Comparison of ENCODE assay signal across 9 cellular contexts in genomic region chr16:74298104-74298503, GRCh38. TPM values are rescaled to one million over a fixed set of nuclear protein-coding genes. Genes with fewer than 3 reads are reported as not detected.
A peak's percentile ranks its signal among the peaks of the same experiment; 100 is the strongest.
DNase-seq lines count a peak whose midpoint lies in the region; ATAC-seq and TF ChIP-seq lines count a peak whose summit lies in the region.
"Had no signal": no experiment of that assay in that cellular context is flagged by ENCODE, and none has a peak within 500 bp of the region (broad histone marks: within the 10 kb centered on the region; RNA-seq: fewer than 3 reads in every experiment).

No MANE protein-coding gene starts in this region.

- no peaks in the 10 kb centered on the region for H3K9me3 Mint-ChIP-seq in CD4-positive, alpha-beta T cell

- H3K36me3 ChIP-seq in neural cell (ENCODE audit: insufficient read depth, low read length), result peaks cover 7% of the 10 kb centered on the region

- peak overlapping the region; percentile 92 for H3K9ac ChIP-seq in neural cell (ENCODE audit: low read length)

- TF ChIP-seq CTCF in CD4-positive, alpha-beta T cell (IDR thresholded peaks at IDR 0.05), result no peak
- TF ChIP-seq CTCF in coronary artery (IDR thresholded peaks at IDR 0.05) (no peak), neural cell (IDR thresholded peaks at IDR 0.05; ENCODE audit: poor library complexity, severe bottlenecking) (no peak)

- H3K27ac Mint-ChIP-seq in CD4-positive, alpha-beta T cell, result peak overlapping the region; percentile 96

- peaks cover 30% of the 10 kb centered on the region for H3K79me2 ChIP-seq in neural cell (replicated peaks; ENCODE audit: insufficient read depth, low read length)

- H3K9me3 ChIP-seq in CD4-positive, alpha-beta T cell (ENCODE audit: control insufficient read depth, low read length), result no peaks in the 10 kb centered on the region
- H3K9me3 ChIP-seq in neural cell (ENCODE audit: low read length), result no peaks in the 10 kb centered on the region
- H3K9me3 ChIP-seq: SJSA1 had no signal

- H3K27me3 Mint-ChIP-seq in CD4-positive, alpha-beta T cell, result no peaks in the 10 kb centered on the region

- H3F3A ChIP-seq in neural cell (ENCODE audit: insufficient read depth, low read length, poor library complexity, severe bottlenecking), result peaks cover 3% of the 10 kb centered on the region

- no peaks in the 10 kb centered on the region for H3K27me3 ChIP-seq in CD4-positive, alpha-beta T cell (ENCODE audit: control insufficient read depth, insufficient read depth, low read length)
- H3K27me3 ChIP-seq in neural cell (ENCODE audit: insufficient read depth, low read depth, low read length), result no peaks in the 10 kb centered on the region
- H3K27me3 ChIP-seq: SJSA1 had no signal

- peak overlapping the region; percentile 99 for H3K4me2 ChIP-seq in neural cell (ENCODE audit: low read length)

- peaks cover 42% of the 10 kb centered on the region for H3K4me1 Mint-ChIP-seq in CD4-positive, alpha-beta T cell (ENCODE audit: low read depth)

- peaks cover 68% of the 10 kb centered on the region for H3K36me3 Mint-ChIP-seq in CD4-positive, alpha-beta T cell (ENCODE audit: low read depth)

- no peak overlapping the region for H2AFZ ChIP-seq in neural cell (ENCODE audit: low read depth, low read length)

- no peaks in the 10 kb centered on the region for H3K9me2 ChIP-seq in neural cell (ENCODE audit: insufficient read depth, low read length)

- H4K20me1 ChIP-seq in neural cell (ENCODE audit: insufficient read depth), result no peaks in the 10 kb centered on the region

- no peak for TF ChIP-seq EP300 in neural cell (conservative IDR thresholded peaks at IDR 0.05; ENCODE audit: poor library complexity, severe bottlenecking)

- peak overlapping the region; percentile 89 for H3K4me3 ChIP-seq in coronary artery
- peak overlapping the region; percentile 80 for H3K4me3 ChIP-seq in neural cell (ENCODE audit: low read length)

- TF ChIP-seq RAD21 in neural cell (conservative IDR thresholded peaks at IDR 0.05), result no peak

- intact Hi-C loops in CD4-positive, alpha-beta T cell (cut with DNase I, micrococcal nuclease), result loop anchor here (5.0 to 10.0 kb wide), 7 partner anchors 309 to 1633 kb away; partner anchors contain the start of genes GLG1 (in 2 of the 2), ADAT1 (in 1 of the 2), CFDP1 (in 1 of the 2) and ZFP1 (in 1 of the 2)

- DNase-seq in CD4-positive, alpha-beta T cell, result no peak
- DNase-seq in LoVo (ENCODE audit: low spot score) (peak; percentile 17), coronary artery (ENCODE audit: low spot score) (no peak), HuH-7 (ENCODE audit: low spot score) (no peak), hippocampal formation (lab: John Stamatoyannopoulos, UW) (no peak), COLO829 (ENCODE audit: low spot score) (no peak), NCI-H2081 (lab: John Stamatoyannopoulos, UW) (no peak)

- POLR2A ChIA-PET in CD4-positive, alpha-beta T cell (lab: Charles Lee), result no interaction called here

- CTCF ChIA-PET in CD4-positive, alpha-beta T cell (lab: Charles Lee), result interaction anchor here (1.0 kb wide), 1 partner anchor 12 kb away, joined by 3 read pairs; no protein-coding TSS in a partner anchor

- peak overlapping the region; percentile 25 for H3K27ac ChIP-seq in CD4-positive, alpha-beta T cell (ENCODE audit: low read depth, low read length)
- no peak overlapping the region for H3K27ac ChIP-seq in coronary artery
- no peak overlapping the region for H3K27ac ChIP-seq in neural cell (ENCODE audit: low read length)

- ATAC-seq in CD4-positive, alpha-beta T cell (ENCODE audit: poor library complexity), result no peak

- peak overlapping the region; percentile 98 for H3K4me3 Mint-ChIP-seq in CD4-positive, alpha-beta T cell

TF ChIP-seq in neural cell, 6 proteins besides CTCF, POLR2A, EP300 and RAD21:
- TF ChIP-seq SMC3 (conservative IDR thresholded peaks at IDR 0.05; ENCODE audit: poor library complexity), result no peak
- no peak for TF ChIP-seq MXI1 (conservative IDR thresholded peaks at IDR 0.05; ENCODE audit: poor library complexity, severe bottlenecking)

RNA-seq across cellular contexts. Expression of gene PSMD7, which starts 1.5 kb away (rescaled TPM):
- 100 to 1,000 TPM; 123 to 127 TPM for total RNA-seq in CD4-positive, alpha-beta T cell
- polyA plus RNA-seq in neural cell, result 89.1 and 112 TPM in 2 replicates
- 59.2 and 73.2 TPM in 2 replicates for polyA minus RNA-seq in neural cell
